In genomic region chr9:136091582-136092352, GRCh38 we compare ENCODE assay signal across 13 cellular contexts. TPM values are rescaled to one million over a fixed set of nuclear protein-coding genes. Genes with fewer than 3 reads are reported as not detected.
DNase-seq lines count a peak whose midpoint lies in the region; TF ChIP-seq lines count a peak whose summit lies in the region.
"Had no signal": no experiment of that assay in that cellular context is flagged by ENCODE, and none has a peak within 500 bp of the region (broad histone marks: within the 10 kb centered on the region; RNA-seq: fewer than 3 reads in every experiment).

No MANE protein-coding gene starts in this region.

- peak overlapping the region in 7 of 11 experiments; percentile 29 to 88 (median 65); a peak in 9 of 22 replicates for H3K9ac ChIP-seq in BLaER1 treated with 17β-estradiol and CSF1 and Interleukin-3, amounts not matched to agents 10 nM and 100 nM
- H3K9ac ChIP-seq in duodenal mucosa (ENCODE audit: low read depth in 1 of 2, low read length in 2 of 2), result no peak overlapping the region

- H3K4me1 ChIP-seq in BLaER1 treated with 17β-estradiol and CSF1 and Interleukin-3, amounts not matched to agents 10 nM and 100 nM, result peaks cover 47 to 87% (median 69%) of the 10 kb centered on the region in 10 experiments
- peaks cover 27 to 29% of the 10 kb centered on the region in 2 donors for H3K4me1 ChIP-seq in duodenal mucosa (ENCODE audit: control insufficient read depth in 1 of 2, insufficient read depth in 2 of 2, low read length in 2 of 2)
- peaks cover 10% of the 10 kb centered on the region for H3K4me1 ChIP-seq in osteoblast (ENCODE audit: insufficient read depth, low read length)

- H3K79me2 ChIP-seq in osteoblast (ENCODE audit: insufficient read depth, low read length), result peaks cover 75% of the 10 kb centered on the region

- H3K4me2 ChIP-seq in BLaER1 treated with 17β-estradiol and CSF1 and Interleukin-3, amounts not matched to agents 10 nM and 100 nM, result peak overlapping the region in 7 of 11 experiments; percentile 41 to 98 (median 94); a peak in 12 of 22 replicates
- no peak overlapping the region for H3K4me2 ChIP-seq in osteoblast (ENCODE audit: insufficient read depth, low read length)

- H3K4me3 ChIP-seq in BLaER1 treated with 17β-estradiol and CSF1 and Interleukin-3, amounts not matched to agents 10 nM and 100 nM, result no peak overlapping the region
- no peak overlapping the region for H3K4me3 ChIP-seq in duodenal mucosa (ENCODE audit: low read depth in 1 of 2, low read length in 2 of 2)
- H3K4me3 ChIP-seq in osteoblast (ENCODE audit: insufficient read depth, low read length), result no peak overlapping the region
- H3K4me3 ChIP-seq: testis had no signal

- H3K27me3 ChIP-seq in BLaER1 treated with 17β-estradiol and CSF1 and Interleukin-3, amounts not matched to agents 10 nM and 100 nM, result peaks cover 19 to 80% (median 67%) of the 10 kb centered on the region in 11 experiments
- no peaks in the 10 kb centered on the region for H3K27me3 ChIP-seq in duodenal mucosa (ENCODE audit: control insufficient read depth in 1 of 2, insufficient read depth in 2 of 2, low read length in 2 of 2)
- H3K27me3 ChIP-seq in osteoblast (ENCODE audit: insufficient read depth, low read length), result no peaks in the 10 kb centered on the region
- H3K27me3 ChIP-seq: testis had no signal

- no peak overlapping the region for H2AFZ ChIP-seq in osteoblast (ENCODE audit: low read length)

- no peak for TF ChIP-seq EP300 in Ishikawa (IDR thresholded peaks at IDR 0.05; ENCODE audit: borderline replicate concordance)

- peaks cover 0 to 69% (median 0%) of the 10 kb centered on the region in 11 experiments; a peak in 8 of 22 replicates for H4K20me1 ChIP-seq in BLaER1 treated with 17β-estradiol and CSF1 and Interleukin-3, amounts not matched to agents 10 nM and 100 nM
- H4K20me1 ChIP-seq in osteoblast (ENCODE audit: insufficient read depth, low read length), result peaks cover 67% of the 10 kb centered on the region

- no peak for TF ChIP-seq RAD21 in Ishikawa (IDR thresholded peaks at IDR 0.05; ENCODE audit: low read depth)

- no peak for TF ChIP-seq CTCF in osteoblast (IDR thresholded peaks at IDR 0.05; ENCODE audit: extremely low read depth, low read depth, low read length)

- DNase-seq in osteoblast (ENCODE audit: insufficient read length, low spot score, missing footprints) (peak; percentile 76), nucleus accumbens (lab: John Stamatoyannopoulos, UW) (no peak), EL (no peak)
- no peak for DNase-seq in stimulated activated CD4-positive, alpha-beta T cell treated with anti-CD3 and anti-CD28 coated beads, Interleukin-2, amount 100 ng/mL, for 48 hours
- DNase-seq in activated effector memory CD4-positive, alpha-beta T cell treated with anti-CD3 and anti-CD28 coated beads, Interleukin-2, amount 50 U/mL, for 16 hours, result no peak
- DNase-seq: activated CD4-positive, alpha-beta T cell treated with anti-CD3 and anti-CD28 coated beads, Interleukin-2, amount 10 ng/mL, durations not matched to agents 24 days and 14 days; amygdala; NCI-H1417; stimulated activated CD4-positive, alpha-beta T cell treated with anti-CD3 and anti-CD28 coated beads, Interleukin-2, amount 100 ng/mL, for 24 hours had no signal

- no peaks in the 10 kb centered on the region for H3K9me3 ChIP-seq in BLaER1 treated with 17β-estradiol and CSF1 and Interleukin-3, amounts not matched to agents 10 nM and 100 nM (replicated peaks in 1 of 11)
- H3K9me3 ChIP-seq in duodenal mucosa (ENCODE audit: control insufficient read depth in 1 of 2, low read length in 2 of 2) (no peaks in the 10 kb centered on the region), osteoblast (ENCODE audit: low read depth, low read length) (no peaks in the 10 kb centered on the region)
- H3K9me3 ChIP-seq: testis had no signal

- H3K36me3 ChIP-seq in BLaER1 treated with 17β-estradiol and CSF1 and Interleukin-3, amounts not matched to agents 10 nM and 100 nM, result no peaks in the 10 kb centered on the region; a peak in 1 of 22 replicates
- peaks cover 0 to 8% of the 10 kb centered on the region in 2 donors for H3K36me3 ChIP-seq in duodenal mucosa (ENCODE audit: control insufficient read depth in 1 of 2, insufficient read depth in 2 of 2, low read length in 2 of 2)
- H3K36me3 ChIP-seq in osteoblast (ENCODE audit: insufficient read depth, low read length), result no peaks in the 10 kb centered on the region

- peak overlapping the region in 8 of 11 experiments; percentile 4 to 86 (median 77); a peak in 10 of 22 replicates for H3K27ac ChIP-seq in BLaER1 treated with 17β-estradiol and CSF1 and Interleukin-3, amounts not matched to agents 10 nM and 100 nM
- peak overlapping the region; percentile 17 for H3K27ac ChIP-seq in duodenal mucosa (ENCODE audit: low read depth, low read length)
- no peak overlapping the region for H3K27ac ChIP-seq in osteoblast (ENCODE audit: low read depth, low read length)

TF ChIP-seq in Ishikawa, 13 proteins besides CTCF, POLR2A, EP300 and RAD21:
- TF ChIP-seq YY1 (IDR thresholded peaks at IDR 0.05; ENCODE audit: low read depth) (no peak), FOXM1 (IDR thresholded peaks at IDR 0.05; ENCODE audit: borderline replicate concordance, low read depth) (no peak), CREB1 (IDR thresholded peaks at IDR 0.05; ENCODE audit: low read depth) (no peak), USF1 (IDR thresholded peaks at IDR 0.05) (no peak), TEAD4 (IDR thresholded peaks at IDR 0.05) (0 out of 2 replicates have a peak, but pooled peaks have one; percentile 19), EGR1 (IDR thresholded peaks at IDR 0.05) (no peak), TAF1 (IDR thresholded peaks at IDR 0.05; ENCODE audit: low read depth) (no peak), TCF12 (IDR thresholded peaks at IDR 0.05; ENCODE audit: low read depth) (peak; percentile 46; the same call in 1 of the 2 replicates), ZBTB7A (IDR thresholded peaks at IDR 0.05; ENCODE audit: low read depth) (no peak)
TF ChIP-seq in Ishikawa: peak in this region for 2.

RNA-seq across cellular contexts. Expression of gene NACC2, which starts 3.3 kb away (rescaled TPM):
- total RNA-seq in osteoblast, result 25.3 and 32.9 TPM in 2 replicates

RNA-seq across cellular contexts. Expression of gene TMEM250, which starts 26.9 kb away (rescaled TPM):
- total RNA-seq in osteoblast, result 52.7 and 65.5 TPM in 2 replicates

Comparison
In these comparisons a context has a peak if more than half of its experiments do, and no peak if none do; other contexts are left out.
1. H3K9ac ChIP-seq: peak in BLaER1 treated with 17β-estradiol and CSF1 and Interleukin-3, amounts not matched to agents 10 nM and 100 nM (7 of 11); none in duodenal mucosa (0 of 2).